ENCODE assay signal across 1 cellular context in the genomic region with DNA sequence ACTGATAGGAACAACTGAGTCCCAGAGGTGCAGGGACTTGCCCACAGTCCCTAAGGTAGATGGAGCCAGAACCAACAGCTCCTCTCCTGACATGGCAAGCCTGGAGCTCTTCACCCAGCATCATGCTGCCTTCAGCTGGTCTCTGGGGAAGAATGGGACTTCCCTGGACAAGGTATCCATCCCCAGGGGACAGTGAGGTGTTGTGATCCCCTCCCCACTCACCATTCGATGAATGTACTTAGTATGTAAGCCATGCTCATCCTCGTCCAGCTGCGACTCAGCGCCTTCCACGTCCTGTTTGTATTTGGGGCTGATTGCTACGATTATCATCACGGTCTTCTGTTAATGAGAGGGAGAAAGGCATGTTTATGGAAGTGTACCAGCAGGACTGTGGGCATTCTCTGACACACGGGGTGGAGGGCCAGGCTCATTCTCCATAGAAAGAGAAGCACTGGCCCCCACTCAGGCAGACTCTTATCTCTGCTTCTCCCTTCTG.
TF ChIP-seq lines count a peak whose summit lies in the region.

No MANE protein-coding gene starts in this region.

TF ChIP-seq in GM23338, 12 proteins besides CTCF, POLR2A, EP300 and RAD21 (continued from another document):
- TF ChIP-seq, protein P1, sequence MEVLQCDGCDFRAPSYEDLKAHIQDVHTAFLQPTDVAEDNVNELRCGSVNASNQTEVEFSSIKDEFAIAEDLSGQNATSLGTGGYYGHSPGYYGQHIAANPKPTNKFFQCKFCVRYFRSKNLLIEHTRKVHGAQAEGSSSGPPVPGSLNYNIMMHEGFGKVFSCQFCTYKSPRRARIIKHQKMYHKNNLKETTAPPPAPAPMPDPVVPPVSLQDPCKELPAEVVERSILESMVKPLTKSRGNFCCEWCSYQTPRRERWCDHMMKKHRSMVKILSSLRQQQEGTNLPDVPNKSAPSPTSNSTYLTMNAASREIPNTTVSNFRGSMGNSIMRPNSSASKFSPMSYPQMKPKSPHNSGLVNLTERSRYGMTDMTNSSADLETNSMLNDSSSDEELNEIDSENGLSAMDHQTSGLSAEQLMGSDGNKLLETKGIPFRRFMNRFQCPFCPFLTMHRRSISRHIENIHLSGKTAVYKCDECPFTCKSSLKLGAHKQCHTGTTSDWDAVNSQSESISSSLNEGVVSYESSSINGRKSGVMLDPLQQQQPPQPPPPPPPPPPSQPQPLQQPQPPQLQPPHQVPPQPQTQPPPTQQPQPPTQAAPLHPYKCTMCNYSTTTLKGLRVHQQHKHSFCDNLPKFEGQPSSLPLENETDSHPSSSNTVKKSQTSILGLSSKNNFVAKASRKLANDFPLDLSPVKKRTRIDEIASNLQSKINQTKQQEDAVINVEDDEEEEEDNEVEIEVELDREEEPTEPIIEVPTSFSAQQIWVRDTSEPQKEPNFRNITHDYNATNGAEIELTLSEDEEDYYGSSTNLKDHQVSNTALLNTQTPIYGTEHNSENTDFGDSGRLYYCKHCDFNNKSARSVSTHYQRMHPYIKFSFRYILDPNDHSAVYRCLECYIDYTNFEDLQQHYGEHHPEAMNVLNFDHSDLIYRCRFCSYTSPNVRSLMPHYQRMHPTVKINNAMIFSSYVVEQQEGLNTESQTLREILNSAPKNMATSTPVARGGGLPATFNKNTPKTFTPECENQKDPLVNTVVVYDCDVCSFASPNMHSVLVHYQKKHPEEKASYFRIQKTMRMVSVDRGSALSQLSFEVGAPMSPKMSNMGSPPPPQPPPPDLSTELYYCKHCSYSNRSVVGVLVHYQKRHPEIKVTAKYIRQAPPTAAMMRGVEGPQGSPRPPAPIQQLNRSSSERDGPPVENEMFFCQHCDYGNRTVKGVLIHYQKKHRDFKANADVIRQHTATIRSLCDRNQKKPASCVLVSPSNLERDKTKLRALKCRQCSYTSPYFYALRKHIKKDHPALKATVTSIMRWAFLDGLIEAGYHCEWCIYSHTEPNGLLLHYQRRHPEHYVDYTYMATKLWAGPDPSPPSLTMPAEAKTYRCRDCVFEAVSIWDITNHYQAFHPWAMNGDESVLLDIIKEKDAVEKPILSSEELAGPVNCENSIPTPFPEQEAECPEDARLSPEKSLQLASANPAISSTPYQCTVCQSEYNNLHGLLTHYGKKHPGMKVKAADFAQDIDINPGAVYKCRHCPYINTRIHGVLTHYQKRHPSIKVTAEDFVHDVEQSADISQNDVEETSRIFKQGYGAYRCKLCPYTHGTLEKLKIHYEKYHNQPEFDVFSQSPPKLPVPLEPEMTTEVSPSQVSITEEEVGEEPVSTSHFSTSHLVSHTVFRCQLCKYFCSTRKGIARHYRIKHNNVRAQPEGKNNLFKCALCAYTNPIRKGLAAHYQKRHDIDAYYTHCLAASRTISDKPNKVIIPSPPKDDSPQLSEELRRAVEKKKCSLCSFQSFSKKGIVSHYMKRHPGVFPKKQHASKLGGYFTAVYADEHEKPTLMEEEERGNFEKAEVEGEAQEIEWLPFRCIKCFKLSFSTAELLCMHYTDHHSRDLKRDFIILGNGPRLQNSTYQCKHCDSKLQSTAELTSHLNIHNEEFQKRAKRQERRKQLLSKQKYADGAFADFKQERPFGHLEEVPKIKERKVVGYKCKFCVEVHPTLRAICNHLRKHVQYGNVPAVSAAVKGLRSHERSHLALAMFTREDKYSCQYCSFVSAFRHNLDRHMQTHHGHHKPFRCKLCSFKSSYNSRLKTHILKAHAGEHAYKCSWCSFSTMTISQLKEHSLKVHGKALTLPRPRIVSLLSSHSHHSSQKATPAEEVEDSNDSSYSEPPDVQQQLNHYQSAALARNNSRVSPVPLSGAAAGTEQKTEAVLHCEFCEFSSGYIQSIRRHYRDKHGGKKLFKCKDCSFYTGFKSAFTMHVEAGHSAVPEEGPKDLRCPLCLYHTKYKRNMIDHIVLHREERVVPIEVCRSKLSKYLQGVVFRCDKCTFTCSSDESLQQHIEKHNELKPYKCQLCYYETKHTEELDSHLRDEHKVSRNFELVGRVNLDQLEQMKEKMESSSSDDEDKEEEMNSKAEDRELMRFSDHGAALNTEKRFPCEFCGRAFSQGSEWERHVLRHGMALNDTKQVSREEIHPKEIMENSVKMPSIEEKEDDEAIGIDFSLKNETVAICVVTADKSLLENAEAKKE (CRISPR knock-in tag; IDR thresholded peaks at IDR 0.05), result no peak
- no peak for TF ChIP-seq ZNF331 (CRISPR knock-in tag; IDR thresholded peaks at IDR 0.05; ENCODE audit: low read depth)
- TF ChIP-seq, protein P2, sequence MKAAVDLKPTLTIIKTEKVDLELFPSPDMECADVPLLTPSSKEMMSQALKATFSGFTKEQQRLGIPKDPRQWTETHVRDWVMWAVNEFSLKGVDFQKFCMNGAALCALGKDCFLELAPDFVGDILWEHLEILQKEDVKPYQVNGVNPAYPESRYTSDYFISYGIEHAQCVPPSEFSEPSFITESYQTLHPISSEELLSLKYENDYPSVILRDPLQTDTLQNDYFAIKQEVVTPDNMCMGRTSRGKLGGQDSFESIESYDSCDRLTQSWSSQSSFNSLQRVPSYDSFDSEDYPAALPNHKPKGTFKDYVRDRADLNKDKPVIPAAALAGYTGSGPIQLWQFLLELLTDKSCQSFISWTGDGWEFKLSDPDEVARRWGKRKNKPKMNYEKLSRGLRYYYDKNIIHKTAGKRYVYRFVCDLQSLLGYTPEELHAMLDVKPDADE (IDR thresholded peaks at IDR 0.05), result no peak
